ENCODE assay signal across 2 cellular contexts in the genomic region with DNA sequence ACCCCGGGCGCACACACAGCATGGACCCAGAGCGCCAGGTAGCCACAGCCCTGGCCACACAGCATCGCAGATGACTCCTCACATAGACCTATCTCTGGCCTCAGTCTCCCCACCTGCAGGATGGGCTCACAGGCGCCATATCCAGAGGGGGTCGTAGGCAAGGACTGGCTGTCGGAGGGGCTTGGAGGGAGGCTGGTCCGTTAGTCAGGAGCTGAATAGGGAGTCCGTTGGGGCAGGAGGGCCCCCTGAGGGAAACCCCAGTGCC.
TF ChIP-seq lines count a peak whose summit lies in the region.

No MANE protein-coding gene starts in this region.

TF ChIP-seq in IMR-90, 13 proteins besides CTCF, POLR2A, EP300 and RAD21:
- TF ChIP-seq MAZ (IDR thresholded peaks at IDR 0.05; ENCODE audit: borderline replicate concordance, low read depth, low read length) (no peak), MAFK (IDR thresholded peaks at IDR 0.05; ENCODE audit: low read depth, low read length) (no peak), SMC3 (IDR thresholded peaks at IDR 0.05; ENCODE audit: low read depth, low read length) (no peak), MXI1 (IDR thresholded peaks at IDR 0.05; ENCODE audit: borderline replicate concordance, low read depth, low read length) (no peak), CHD1 (IDR thresholded peaks at IDR 0.05; ENCODE audit: low read depth, low read length) (no peak), FOS (IDR thresholded peaks at IDR 0.05; ENCODE audit: low read depth, low read length) (no peak), ELK1 (IDR thresholded peaks at IDR 0.05; ENCODE audit: borderline replicate concordance, low read depth, low read length) (no peak), RFX5 (IDR thresholded peaks at IDR 0.05; ENCODE audit: low read depth, low read length) (no peak), CEBPB (IDR thresholded peaks at IDR 0.05; ENCODE audit: low read depth, low read length) (no peak)

TF ChIP-seq in endothelial cell of umbilical vein, 7 proteins besides CTCF, POLR2A, EP300 and RAD21:
- TF ChIP-seq MYC (IDR thresholded peaks at IDR 0.05; ENCODE audit: low read depth, low read length) (no peak), EZH2 (IDR thresholded peaks at IDR 0.05; ENCODE audit: borderline replicate concordance, low read depth, low read length, severe bottlenecking) (no peak), FOS (IDR thresholded peaks at IDR 0.05; ENCODE audit: borderline replicate concordance, insufficient read depth, low read length) (no peak), MAX (IDR thresholded peaks at IDR 0.05; ENCODE audit: insufficient read depth, insufficient read length) (no peak), GATA2 (IDR thresholded peaks at IDR 0.05; ENCODE audit: insufficient read depth, insufficient read length, low read depth, low read length) (no peak), JUN (IDR thresholded peaks at IDR 0.05; ENCODE audit: borderline replicate concordance, insufficient read depth, insufficient read length, low read depth) (no peak), POLR2AphosphoS5 (IDR thresholded peaks at IDR 0.05; ENCODE audit: insufficient read depth, low read depth, low read length) (no peak)
